In genomic region chr3:42101048-42101447, GRCh38 we compare ENCODE assay signal across 11 cellular contexts. TPM values are rescaled to one million over a fixed set of nuclear protein-coding genes. Genes with fewer than 3 reads are reported as not detected.
DNase-seq lines count a peak whose midpoint lies in the region; ATAC-seq and TF ChIP-seq lines count a peak whose summit lies in the region.
"Had no signal": no experiment of that assay in that cellular context is flagged by ENCODE, and none has a peak within 500 bp of the region (broad histone marks: within the 10 kb centered on the region; RNA-seq: fewer than 3 reads in every experiment).

No MANE protein-coding gene starts in this region.

- TF ChIP-seq POLR2A in uterus (IDR thresholded peaks at IDR 0.05), result no peak

- no peaks in the 10 kb centered on the region for H3K9me3 ChIP-seq in uterus
- no peaks in the 10 kb centered on the region for H3K9me3 ChIP-seq in effector memory CD4-positive, alpha-beta T cell (ENCODE audit: control insufficient read depth, low read length)

- no peaks in the 10 kb centered on the region for H3K27me3 ChIP-seq in uterus
- no peaks in the 10 kb centered on the region for H3K27me3 ChIP-seq in effector memory CD4-positive, alpha-beta T cell (replicated peaks; ENCODE audit: control insufficient read depth, insufficient read depth, low read length, poor library complexity, severe bottlenecking)

- ATAC-seq in esophagus mucosa, result peak; percentile 45

- peak overlapping the region; percentile 1 to 36 for H3K27ac ChIP-seq in uterus
- no peak overlapping the region for H3K27ac ChIP-seq in effector memory CD4-positive, alpha-beta T cell (ENCODE audit: insufficient read depth, low read length, poor library complexity, severe bottlenecking)
- H3K27ac ChIP-seq: 22Rv1 had no signal

- H3K36me3 ChIP-seq in uterus, result no peaks in the 10 kb centered on the region
- H3K36me3 ChIP-seq in effector memory CD4-positive, alpha-beta T cell (ENCODE audit: control insufficient read depth, insufficient read depth, low read length), result no peaks in the 10 kb centered on the region

- TF ChIP-seq CTCF in uterus (IDR thresholded peaks at IDR 0.05), result no peak

- no peak overlapping the region for H3K4me3 ChIP-seq in uterus
- no peak overlapping the region for H3K4me3 ChIP-seq in effector memory CD4-positive, alpha-beta T cell (ENCODE audit: insufficient read depth, low read depth, low read length, poor library complexity, severe bottlenecking)

- peaks cover 0 to 18% of the 10 kb centered on the region in 2 donors for H3K4me1 ChIP-seq in uterus
- no peaks in the 10 kb centered on the region for H3K4me1 ChIP-seq in effector memory CD4-positive, alpha-beta T cell (ENCODE audit: control insufficient read depth, insufficient read depth, low read length, poor library complexity, severe bottlenecking)

- intact Hi-C loops in uterus (cut with DNase I; ENCODE audit: low total_unique reads), result no loop called here

- DNase-seq in SIG-M5 treated with dmso at 0.1 percent for 504 hours (lab: John Stamatoyannopoulos, UW; ENCODE audit: unreplicated experiment) (peak; percentile 16), SIG-M5 (lab: John Stamatoyannopoulos, UW) (no peak), mesenteric fat pad (ENCODE audit: low spot score) (peak; percentile 28), uterus (peak; percentile 27), NCI-H1105 treated with DMSO at 0.1 percent for 48 hours (lab: John Stamatoyannopoulos, UW) (no peak)
- DNase-seq in effector memory CD4-positive, alpha-beta T cell, result no peak
- no peak for DNase-seq in activated naive CD4-positive, alpha-beta T cell treated with Interleukin-2 at 50 U/mL for 16 hours
- DNase-seq: GOT3, NCI-H524 had no signal

RNA-seq across cellular contexts. Expression of gene TRAK1, which starts 9.9 kb away (rescaled TPM):
- total RNA-seq in esophagus mucosa (21.2 TPM), mesenteric fat pad (38.3 TPM), uterus (10 to 100 TPM; 14.3 to 37.5 (median 21.4) TPM)

Comparison
In these comparisons a context has a peak if more than half of its experiments do, and no peak if none do; other contexts are left out.
1. DNase-seq: peak in SIG-M5 treated with dmso at 0.1 percent for 504 hours (single experiment), mesenteric fat pad (single experiment) and uterus (2 of 2); none in SIG-M5 (single experiment), NCI-H1105 treated with DMSO at 0.1 percent for 48 hours (single experiment), effector memory CD4-positive, alpha-beta T cell (0 of 3) and activated naive CD4-positive, alpha-beta T cell treated with Interleukin-2 at 50 U/mL for 16 hours (single experiment).